ENCODE assay signal across 8 cellular contexts in genomic region chr2:178449700-178450573, GRCh38. TPM values are rescaled to one million over a fixed set of nuclear protein-coding genes. Genes with fewer than 3 reads are reported as not detected.
DNase-seq lines count a peak whose midpoint lies in the region; ATAC-seq and FAIRE-seq lines count a peak whose summit lies in the region.

No MANE protein-coding gene starts in this region.

- H3K4me3 Mint-ChIP-seq in activated T-cell treated with anti-CD3 and anti-CD28 coated beads, Interleukin-2, amount 50 U/mL, for 72 hours = peak overlapping the region; percentile 87 to 94

- no peaks in the 10 kb centered on the region for H3K27me3 Mint-ChIP-seq in activated T-cell treated with anti-CD3 and anti-CD28 coated beads, Interleukin-2, amount 50 U/mL, for 72 hours (ENCODE audit: low read depth)

- no peaks in the 10 kb centered on the region for H3K9me3 Mint-ChIP-seq in activated T-cell treated with anti-CD3 and anti-CD28 coated beads, Interleukin-2, amount 50 U/mL, for 72 hours

- no peaks in the 10 kb centered on the region for H3K4me1 ChIP-seq in small intestine (ENCODE audit: control insufficient read depth in 2 of 2, insufficient read depth in 1 of 2, low read depth in 1 of 2, low read length in 1 of 2)

- no peaks in the 10 kb centered on the region for H3K27me3 ChIP-seq in small intestine (ENCODE audit: control insufficient read depth in 2 of 2, insufficient read depth in 2 of 2, low read length in 2 of 2)

- WGBS in small intestine, 3 donors = 4 to 6% (median 5%) methylated on average over 22 of the region's 22 CpGs

- no peaks in the 10 kb centered on the region for H3K9me3 ChIP-seq in small intestine (ENCODE audit: control insufficient read depth, low read depth)

- peak; percentile 49 for ATAC-seq in GM19452 (IDR thresholded peaks at IDR 0.05; ENCODE audit: unreplicated experiment)
- peak; percentile 40 for ATAC-seq in HG03442 (IDR thresholded peaks at IDR 0.05; ENCODE audit: unreplicated experiment)
- ATAC-seq in activated T-cell treated with anti-CD3 and anti-CD28 coated beads, Interleukin-2, amount 50 U/mL, for 72 hours (replicated peaks in 1 of 2) = peak; percentile 1

- DNase-seq in EL (peak; percentile 18), small intestine (no peak), iPS-NIHi7 (ENCODE audit: extremely low spot score) (no peak), NCI-H82 treated with DMSO at 0.1 percent for 48 hours (lab: John Stamatoyannopoulos, UW; ENCODE audit: unreplicated experiment) (no peak)
- no peak for DNase-seq in activated T-cell treated with anti-CD3 and anti-CD28 coated beads, Interleukin-2, amount 50 U/mL, for 72 hours

- peaks cover 5 to 18% of the 10 kb centered on the region in 2 donors for H3K36me3 Mint-ChIP-seq in activated T-cell treated with anti-CD3 and anti-CD28 coated beads, Interleukin-2, amount 50 U/mL, for 72 hours (ENCODE audit: insufficient read depth in 2 of 2)

- peak overlapping the region; percentile 97 to 100 for H3K27ac ChIP-seq in small intestine (ENCODE audit: low read depth in 1 of 2, low read length in 1 of 2)

- H3K27ac Mint-ChIP-seq in activated T-cell treated with anti-CD3 and anti-CD28 coated beads, Interleukin-2, amount 50 U/mL, for 72 hours = peak overlapping the region; percentile 81

- peaks cover 31% of the 10 kb centered on the region for H3K4me1 Mint-ChIP-seq in activated T-cell treated with anti-CD3 and anti-CD28 coated beads, Interleukin-2, amount 50 U/mL, for 72 hours (ENCODE audit: low read depth)

- peaks cover 2 to 11% of the 10 kb centered on the region in 2 donors for H3K36me3 ChIP-seq in small intestine (ENCODE audit: control insufficient read depth in 2 of 2, insufficient read depth in 2 of 2, low read length in 2 of 2)

- H3K4me3 ChIP-seq in iPS-11a (ENCODE audit: low read depth, low read length) (peak overlapping the region; percentile 90), small intestine (ENCODE audit: low read depth in 1 of 2, low read length in 2 of 2) (peak overlapping the region; percentile 78 to 89)

- FAIRE-seq in small intestine (lab: Jason Lieb, UNC) = no peak

RNA-seq across cellular contexts. Expression of gene PRKRA, which starts 1.0 kb away (rescaled TPM):
- total RNA-seq in activated T-cell treated with anti-CD3 and anti-CD28 coated beads, Interleukin-2, amount 50 U/mL, for 72 hours = 10 to 100 TPM; 56.7 to 75.2 TPM
- polyA plus RNA-seq in small intestine = 10 to 100 TPM; 26.6 to 31.4 (median 29.2) TPM

RNA-seq across cellular contexts. Expression of gene PJVK, which starts 1.2 kb away (rescaled TPM):
- 1 to 10 TPM; 6.8 to 8.7 TPM for total RNA-seq in activated T-cell treated with anti-CD3 and anti-CD28 coated beads, Interleukin-2, amount 50 U/mL, for 72 hours
- polyA plus RNA-seq in small intestine = 1 to 10 TPM in 2 of 3 donors, not detected in 1; 1.0 to 1.1 TPM

RNA-seq across cellular contexts. Expression of gene FKBP7, which starts 28.5 kb away (rescaled TPM):
- total RNA-seq in activated T-cell treated with anti-CD3 and anti-CD28 coated beads, Interleukin-2, amount 50 U/mL, for 72 hours = 1 to 10 TPM; 2.1 to 3.0 TPM
- 1 to 10 TPM in 2 of 3 donors, not detected in 1; 3.0 to 7.8 TPM for polyA plus RNA-seq in small intestine

RNA-seq across cellular contexts. Expression of gene PLEKHA3, which starts 30.3 kb away (rescaled TPM):
- total RNA-seq in activated T-cell treated with anti-CD3 and anti-CD28 coated beads, Interleukin-2, amount 50 U/mL, for 72 hours = 10 to 100 TPM; 23.0 to 28.0 TPM
- 1 to 10 TPM; 2.9 to 4.1 (median 3.3) TPM for polyA plus RNA-seq in small intestine
